ENCODE assay signal across 32 cellular contexts in genomic region chr1:13681921-13682320, GRCh38.
"Had no signal": no experiment of that assay in that cellular context is flagged by ENCODE, and none has a peak within 500 bp of the region (broad histone marks: within the 10 kb centered on the region; RNA-seq: fewer than 3 reads in every experiment).

No MANE protein-coding gene starts in this region.

- H3K4me3 ChIP-seq: body of pancreas, MG63, SJCRH30, SK-N-MC had no signal

- H3K9me3 Mint-ChIP-seq: activated CD8-positive, alpha-beta T cell treated with anti-CD3 and anti-CD28 coated beads for 36 hours; activated naive CD4-positive, alpha-beta T cell treated with anti-CD3 and anti-CD28 coated beads, Interleukin-2, amount 50 U/mL, for 24 hours; activated T-cell treated with anti-CD3 and anti-CD28 coated beads, Interleukin-2, amount 50 U/mL, for 72 hours; activated T-helper 17 cell treated with anti-CD3 and anti-CD28 coated beads, Interleukin-2, amount 50 U/mL, for 72 hours had no signal

- H3K4me3 Mint-ChIP-seq: activated CD4-positive, alpha-beta T cell treated with anti-CD3 and anti-CD28 coated beads, Interleukin-2, amount 10 ng/mL, durations not matched to agents 24 days and 14 days; activated CD8-positive, alpha-beta T cell treated with anti-CD3 and anti-CD28 coated beads for 36 hours; activated naive CD4-positive, alpha-beta T cell treated with anti-CD3 and anti-CD28 coated beads, Interleukin-2, amount 50 U/mL, for 24 hours; activated naive CD8-positive, alpha-beta T cell treated with anti-CD3 and anti-CD28 coated beads, Interleukin-2, amount 10 ng/mL, durations not matched to agents 7 days and 5 days; activated T-cell treated with anti-CD3 and anti-CD28 coated beads, Interleukin-2, amount 50 U/mL, for 72 hours; activated T-helper 17 cell treated with anti-CD3 and anti-CD28 coated beads, Interleukin-2, amount 50 U/mL, for 72 hours had no signal

- H3K27ac ChIP-seq: body of pancreas, SJCRH30, SK-N-MC had no signal

- H3K27me3 ChIP-seq: MG63, SJCRH30 had no signal

- DNase-seq: activated CD4-positive, alpha-beta T cell treated with anti-CD3 and anti-CD28 coated beads, Interleukin-2, amount 10 ng/mL, durations not matched to agents 24 days and 14 days; activated CD4-positive, alpha-beta T cell treated with anti-CD3 and anti-CD28 coated beads, Interleukin-2, amount 50 U/mL, for 4 hours; activated CD8-positive, alpha-beta T cell treated with anti-CD3 and anti-CD28 coated beads for 36 hours; activated effector memory CD4-positive, alpha-beta T cell treated with anti-CD3 and anti-CD28 coated beads, Interleukin-2, amount 50 U/mL, for 16 hours; activated naive CD4-positive, alpha-beta T cell treated with Interleukin-2 at 50 U/mL for 16 hours; activated naive CD8-positive, alpha-beta T cell treated with anti-CD3 and anti-CD28 coated beads, Interleukin-2, amount 10 ng/mL, durations not matched to agents 7 days and 5 days; activated T-cell treated with anti-CD3 and anti-CD28 coated beads, Interleukin-2, amount 50 U/mL, for 1 hour; activated T-cell treated with anti-CD3 and anti-CD28 coated beads, Interleukin-2, amount 50 U/mL, for 72 hours; amygdala; body of pancreas; central memory CD4-positive, alpha-beta T cell; Kasumi-1; KBM-7; MG63; NCI-H1048; NCI-H1105 treated with DMSO at 0.1 percent for 48 hours; NCI-H1436; NCI-H1694 treated with DMSO at 0.1 percent for 48 hours; NCI-H2029; NCI-H2227 treated with DMSO at 0.1 percent for 48 hours; NCI-H446; NCI-H510A treated with DMSO at 0.1 percent for 48 hours; NCI-H526 treated with DMSO at 0.1 percent for 48 hours; NCI-H774; SHP77; SJCRH30; T1000 had no signal

- H3K36me3 Mint-ChIP-seq: activated naive CD4-positive, alpha-beta T cell treated with anti-CD3 and anti-CD28 coated beads, Interleukin-2, amount 50 U/mL, for 24 hours; activated naive CD8-positive, alpha-beta T cell treated with anti-CD3 and anti-CD28 coated beads, Interleukin-2, amount 10 ng/mL, durations not matched to agents 7 days and 5 days had no signal

- FAIRE-seq: astrocyte had no signal

- H3K36me3 ChIP-seq: MG63, SJCRH30 had no signal

- H3K4me1 Mint-ChIP-seq: activated CD4-positive, alpha-beta T cell treated with anti-CD3 and anti-CD28 coated beads, Interleukin-2, amount 10 ng/mL, durations not matched to agents 24 days and 14 days; activated naive CD4-positive, alpha-beta T cell treated with anti-CD3 and anti-CD28 coated beads, Interleukin-2, amount 50 U/mL, for 24 hours; activated naive CD8-positive, alpha-beta T cell treated with anti-CD3 and anti-CD28 coated beads, Interleukin-2, amount 10 ng/mL, durations not matched to agents 7 days and 5 days; activated T-helper 17 cell treated with anti-CD3 and anti-CD28 coated beads, Interleukin-2, amount 50 U/mL, for 72 hours had no signal

- H3K9me3 ChIP-seq: body of pancreas, SJCRH30 had no signal

- ATAC-seq: activated CD8-positive, alpha-beta T cell treated with anti-CD3 and anti-CD28 coated beads for 36 hours; activated T-cell treated with anti-CD3 and anti-CD28 coated beads, Interleukin-2, amount 50 U/mL, for 72 hours; activated T-helper 17 cell treated with anti-CD3 and anti-CD28 coated beads, Interleukin-2, amount 50 U/mL, for 72 hours; body of pancreas; Panc1 had no signal

- H3K27ac Mint-ChIP-seq: activated CD4-positive, alpha-beta T cell treated with anti-CD3 and anti-CD28 coated beads, Interleukin-2, amount 10 ng/mL, durations not matched to agents 24 days and 14 days; activated CD8-positive, alpha-beta T cell treated with anti-CD3 and anti-CD28 coated beads for 36 hours; activated naive CD4-positive, alpha-beta T cell treated with anti-CD3 and anti-CD28 coated beads, Interleukin-2, amount 50 U/mL, for 24 hours; activated naive CD8-positive, alpha-beta T cell treated with anti-CD3 and anti-CD28 coated beads, Interleukin-2, amount 10 ng/mL, durations not matched to agents 7 days and 5 days; activated T-cell treated with anti-CD3 and anti-CD28 coated beads, Interleukin-2, amount 50 U/mL, for 72 hours; activated T-helper 17 cell treated with anti-CD3 and anti-CD28 coated beads, Interleukin-2, amount 50 U/mL, for 72 hours had no signal

- H3K4me1 ChIP-seq: body of pancreas, SJCRH30 had no signal
